ENCODE assay signal across 8 cellular contexts in genomic region chr1:235972316-235973090, GRCh38.
DNase-seq lines count a peak whose midpoint lies in the region; ATAC-seq and TF ChIP-seq lines count a peak whose summit lies in the region.

No MANE protein-coding gene starts in this region.

- peak overlapping the region; percentile 86 for H3K27ac Mint-ChIP-seq in activated naive CD4-positive, alpha-beta T cell treated with anti-CD3 and anti-CD28 coated beads, Interleukin-2, amount 50 U/mL, for 24 hours
- H3K27ac Mint-ChIP-seq in nephron, result peak overlapping the region; percentile 89 to 93 (median 92)

- H3K9ac ChIP-seq in SK-N-SH, result peak overlapping the region; percentile 83

- no peak for DNase-seq in activated naive CD4-positive, alpha-beta T cell (lab: John Stamatoyannopoulos, UW)
- DNase-seq in SK-N-SH (peak; percentile 51), esophagus muscularis mucosa (ENCODE audit: extremely low spot score) (no peak), cortex of kidney (lab: John Stamatoyannopoulos, UW) (no peak), epidermal melanocyte (ENCODE audit: insufficient read length, low spot score) (no peak)

- TF ChIP-seq RAD21 in SK-N-SH (IDR thresholded peaks at IDR 0.05; ENCODE audit: low read length), result no peak

- H3K27me3 Mint-ChIP-seq in activated naive CD4-positive, alpha-beta T cell treated with anti-CD3 and anti-CD28 coated beads, Interleukin-2, amount 50 U/mL, for 24 hours, result peaks cover 3% of the 10 kb centered on the region
- H3K27me3 Mint-ChIP-seq in nephron (ENCODE audit: low read depth), result no peaks in the 10 kb centered on the region

- TF ChIP-seq EP300 in SK-N-SH (IDR thresholded peaks at IDR 0.05; ENCODE audit: borderline replicate concordance in 1 of 2, low read depth in 1 of 2, low read length in 1 of 2) (no peak), esophagus muscularis mucosa (IDR thresholded peaks at IDR 0.05) (no peak)

- no peak for TF ChIP-seq CTCF in SK-N-SH (IDR thresholded peaks at IDR 0.05)
- TF ChIP-seq CTCF in esophagus muscularis mucosa (IDR thresholded peaks at IDR 0.05), result no peak
- no peak for TF ChIP-seq CTCF in nephron (IDR thresholded peaks at IDR 0.05; ENCODE audit: unreplicated experiment in 3 of 3)

- ATAC-seq in HG03039 (IDR thresholded peaks at IDR 0.05; ENCODE audit: unreplicated experiment), result peak; percentile 42

- H3K36me3 ChIP-seq in SK-N-SH (replicated peaks in 1 of 2; ENCODE audit: control insufficient read depth in 1 of 2, insufficient read depth in 2 of 2, low read length in 1 of 2) (peaks cover 12 to 18% of the 10 kb centered on the region in 2 experiments), esophagus muscularis mucosa (peaks cover 19 to 33% (median 26%) of the 10 kb centered on the region in 4 donors)

- H3K9me2 ChIP-seq in SK-N-SH, result no peaks in the 10 kb centered on the region

- no peak for TF ChIP-seq POLR2A in esophagus muscularis mucosa (IDR thresholded peaks at IDR 0.05; ENCODE audit: low read depth)

- peak overlapping the region; percentile 87 to 98 for H3K27ac ChIP-seq in SK-N-SH (ENCODE audit: low read depth in 2 of 2, low read length in 1 of 2)
- peak overlapping the region; percentile 86 to 95 (median 92) for H3K27ac ChIP-seq in esophagus muscularis mucosa (replicated peaks in 1 of 4)

- peak overlapping the region; percentile 54; the same call in 1 of the 2 replicates for H2AFZ ChIP-seq in SK-N-SH (ENCODE audit: low read depth)

- no peaks in the 10 kb centered on the region for H4K20me1 ChIP-seq in SK-N-SH (ENCODE audit: insufficient read depth)

- intact Hi-C loops in esophagus muscularis mucosa (cut with DNase I), result loop anchor here (5.0 to 10.0 kb wide), 4 partner anchors 92 to 460 kb away; partner anchors contain the start of genes LYST and NID1

- H3K27me3 ChIP-seq in SK-N-SH (ENCODE audit: insufficient read depth), result no peaks in the 10 kb centered on the region
- no peaks in the 10 kb centered on the region for H3K27me3 ChIP-seq in esophagus muscularis mucosa

- H3F3A ChIP-seq in SK-N-SH (replicated peaks; ENCODE audit: insufficient read depth), result peaks cover 17% of the 10 kb centered on the region

- no peaks in the 10 kb centered on the region for H3K9me3 ChIP-seq in SK-N-SH
- no peaks in the 10 kb centered on the region for H3K9me3 ChIP-seq in esophagus muscularis mucosa

- CTCF ChIA-PET in SK-N-SH (lab: Yijun Ruan, JAX), result interaction anchor here (0.6 to 3.0 kb wide), 60 partner anchors 8 to 557 kb away, joined by 3 to 87 read pairs (median 6); partner anchors contain the start of genes LYST and NID1

- POLR2A ChIA-PET in SK-N-SH (lab: Yijun Ruan, JAX), result interaction anchor here (1.2 to 1.8 kb wide), 3 partner anchors 55 to 107 kb away, joined by 6 to 10 read pairs (median 8); partner anchors contain the start of gene LYST

- H3K36me3 Mint-ChIP-seq in activated naive CD4-positive, alpha-beta T cell treated with anti-CD3 and anti-CD28 coated beads, Interleukin-2, amount 50 U/mL, for 24 hours, result no peaks in the 10 kb centered on the region
- H3K36me3 Mint-ChIP-seq in nephron (ENCODE audit: low read depth), result peaks cover 21% of the 10 kb centered on the region

- peak overlapping the region; percentile 68 for H3K4me3 Mint-ChIP-seq in activated naive CD4-positive, alpha-beta T cell treated with anti-CD3 and anti-CD28 coated beads, Interleukin-2, amount 50 U/mL, for 24 hours
- peak overlapping the region; percentile 63 to 78 (median 69) for H3K4me3 Mint-ChIP-seq in nephron

- H3K9me3 Mint-ChIP-seq in activated naive CD4-positive, alpha-beta T cell treated with anti-CD3 and anti-CD28 coated beads, Interleukin-2, amount 50 U/mL, for 24 hours, result no peaks in the 10 kb centered on the region
- no peaks in the 10 kb centered on the region for H3K9me3 Mint-ChIP-seq in nephron

- 52% methylated on average over 8 of the region's 8 CpGs for WGBS in SK-N-SH (ENCODE audit: low lambda C conversion rate)
- WGBS in esophagus muscularis mucosa, result 40% methylated on average over 8 of the region's 8 CpGs

- peaks cover 15% of the 10 kb centered on the region for H3K4me1 Mint-ChIP-seq in activated naive CD4-positive, alpha-beta T cell treated with anti-CD3 and anti-CD28 coated beads, Interleukin-2, amount 50 U/mL, for 24 hours
- peaks cover 18% of the 10 kb centered on the region for H3K4me1 Mint-ChIP-seq in nephron

- no peaks in the 10 kb centered on the region for H3K79me2 ChIP-seq in SK-N-SH (ENCODE audit: insufficient read depth)

- H3K4me2 ChIP-seq in SK-N-SH, result peak overlapping the region; percentile 78

- H3K4me3 ChIP-seq in SK-N-SH (ENCODE audit: low read depth in 2 of 2, low read length in 1 of 2) (peak overlapping the region; percentile 20 to 36; a peak in 2 of 4 replicates), esophagus muscularis mucosa (peak overlapping the region; percentile 41 to 56 (median 52))

- H3K4me1 ChIP-seq in SK-N-SH (ENCODE audit: control insufficient read depth in 1 of 2, insufficient read depth in 2 of 2, low read depth in 1 of 2, low read length in 1 of 2) (peaks cover 3 to 10% of the 10 kb centered on the region in 2 experiments), esophagus muscularis mucosa (peaks cover 15 to 22% (median 21%) of the 10 kb centered on the region in 4 donors)

TF ChIP-seq in SK-N-SH, 30 proteins besides CTCF, POLR2A, EP300 and RAD21:
- TF ChIP-seq FOSL2 (IDR thresholded peaks at IDR 0.05; ENCODE audit: borderline replicate concordance, low read depth), result peak; percentile 74
- TF ChIP-seq TCF12 (IDR thresholded peaks at IDR 0.05), result peak; percentile 56; the same call in 1 of the 2 replicates
- TF ChIP-seq, protein P1, sequence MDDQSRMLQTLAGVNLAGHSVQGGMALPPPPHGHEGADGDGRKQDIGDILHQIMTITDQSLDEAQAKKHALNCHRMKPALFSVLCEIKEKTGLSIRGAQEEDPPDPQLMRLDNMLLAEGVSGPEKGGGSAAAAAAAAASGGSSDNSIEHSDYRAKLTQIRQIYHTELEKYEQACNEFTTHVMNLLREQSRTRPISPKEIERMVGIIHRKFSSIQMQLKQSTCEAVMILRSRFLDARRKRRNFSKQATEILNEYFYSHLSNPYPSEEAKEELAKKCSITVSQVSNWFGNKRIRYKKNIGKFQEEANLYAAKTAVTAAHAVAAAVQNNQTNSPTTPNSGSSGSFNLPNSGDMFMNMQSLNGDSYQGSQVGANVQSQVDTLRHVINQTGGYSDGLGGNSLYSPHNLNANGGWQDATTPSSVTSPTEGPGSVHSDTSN (IDR thresholded peaks at IDR 0.05), result no peak
- 0 out of 2 replicates have a peak, but pooled peaks have one; percentile 17 for TF ChIP-seq MEF2A (IDR thresholded peaks at IDR 0.05; ENCODE audit: borderline replicate concordance, low read depth)
